In genomic region chr22:46533434-46533833, GRCh38 we compare ENCODE assay signal across 19 cellular contexts. TPM values are rescaled to one million over a fixed set of nuclear protein-coding genes. Genes with fewer than 3 reads are reported as not detected.
A peak's percentile ranks its signal among the peaks of the same experiment; 100 is the strongest.
DNase-seq lines count a peak whose midpoint lies in the region; FAIRE-seq and TF ChIP-seq lines count a peak whose summit lies in the region.
"Had no signal": no experiment of that assay in that cellular context is flagged by ENCODE, and none has a peak within 500 bp of the region (broad histone marks: within the 10 kb centered on the region; RNA-seq: fewer than 3 reads in every experiment).

No MANE protein-coding gene starts in this region.

- H3K27ac Mint-ChIP-seq in progenitor cell of endocrine pancreas (no peak overlapping the region), endothelial cell (ENCODE audit: unreplicated experiment) (no peak overlapping the region)
- H3K27ac Mint-ChIP-seq: activated naive CD4-positive, alpha-beta T cell treated with anti-CD3 and anti-CD28 coated beads, Interleukin-2, amount 50 U/mL, for 72 hours had no signal

- WGBS in suprapubic skin: 44% methylated on average over 12 of the region's 30 CpGs

- no peaks in the 10 kb centered on the region for H4K20me1 ChIP-seq in MM.1S (ENCODE audit: insufficient read depth, low read length)

- H2AFZ ChIP-seq in MM.1S (ENCODE audit: low read length): no peak overlapping the region

- no peaks in the 10 kb centered on the region for H3K9me2 ChIP-seq in MM.1S (replicated peaks; ENCODE audit: insufficient read depth, low read length)

- TF ChIP-seq CTCF in MM.1S (IDR thresholded peaks at IDR 0.05; ENCODE audit: low read length) (0 out of 2 replicates have a peak, but pooled peaks have one; percentile 5), astrocyte of the spinal cord (IDR thresholded peaks at IDR 0.05; ENCODE audit: low read depth, low read length) (no peak), kidney (IDR thresholded peaks at IDR 0.05; ENCODE audit: borderline replicate concordance, extremely low read depth, insufficient read depth) (no peak), suprapubic skin (IDR thresholded peaks at IDR 0.05) (no peak), progenitor cell of endocrine pancreas (IDR thresholded peaks at IDR 0.05; ENCODE audit: unreplicated experiment) (no peak), endothelial cell (IDR thresholded peaks at IDR 0.05; ENCODE audit: unreplicated experiment) (no peak)

- H3K4me3 ChIP-seq in MM.1S (ENCODE audit: low read length) (no peak overlapping the region), astrocyte of the spinal cord (ENCODE audit: low read depth, low read length) (peak overlapping the region; percentile 18), kidney (ENCODE audit: low read length in 2 of 2) (peak overlapping the region in 1 of 2 donors; percentile 63), suprapubic skin (peak overlapping the region; percentile 24)
- H3K4me3 ChIP-seq: mucosa of descending colon had no signal

- intact Hi-C loops in kidney (cut with DNase I): no loop called here

- peaks cover 17% of the 10 kb centered on the region for H3K36me3 Mint-ChIP-seq in progenitor cell of endocrine pancreas (ENCODE audit: insufficient read depth)
- H3K36me3 Mint-ChIP-seq in endothelial cell (ENCODE audit: low read depth, unreplicated experiment): no peaks in the 10 kb centered on the region
- H3K36me3 Mint-ChIP-seq: activated naive CD4-positive, alpha-beta T cell treated with anti-CD3 and anti-CD28 coated beads, Interleukin-2, amount 50 U/mL, for 72 hours had no signal

- no peaks in the 10 kb centered on the region for H3K9me3 Mint-ChIP-seq in progenitor cell of endocrine pancreas (ENCODE audit: low read depth)
- no peaks in the 10 kb centered on the region for H3K9me3 Mint-ChIP-seq in endothelial cell (ENCODE audit: unreplicated experiment)
- H3K9me3 Mint-ChIP-seq: activated naive CD4-positive, alpha-beta T cell treated with anti-CD3 and anti-CD28 coated beads, Interleukin-2, amount 50 U/mL, for 72 hours had no signal

- no peak for TF ChIP-seq POLR2A in suprapubic skin (IDR thresholded peaks at IDR 0.05)

- in situ Hi-C loops in astrocyte of the spinal cord (cut with HindIII; ENCODE audit: low sequenced_read_pairs): no loop called here

- H3K4me1 Mint-ChIP-seq in progenitor cell of endocrine pancreas (ENCODE audit: low read depth) (peaks cover 8% of the 10 kb centered on the region), endothelial cell (ENCODE audit: unreplicated experiment) (no peaks in the 10 kb centered on the region)

- DNase-seq in MM.1S: no peak
- no peak for DNase-seq in astrocyte of the spinal cord (ENCODE audit: low read depth, low spot score)
- peak; percentile 75 for DNase-seq in kidney
- DNase-seq in suprapubic skin (ENCODE audit: low spot score in 2 of 2): no peak
- no peak for DNase-seq in progenitor cell of endocrine pancreas (ENCODE audit: low spot score, unreplicated experiment)
- DNase-seq in endothelial cell (ENCODE audit: low spot score): no peak
- DNase-seq in NCI-H1436 treated with DMSO at 0.1 percent for 48 hours (lab: John Stamatoyannopoulos, UW): no peak
- DNase-seq: activated CD4-positive, alpha-beta T cell treated with anti-CD3 and anti-CD28 coated beads, Interleukin-2, amount 50 U/mL, for 48 hours; activated T-cell treated with anti-CD3 and anti-CD28 coated beads, Interleukin-2, amount 50 U/mL, for 1 hour; dermis blood vessel endothelial cell; DMS 273 treated with DMSO at 0.1 percent for 48 hours; islet precursor cell; mucosa of descending colon; NCI-H1930; NCI-H526 treated with DMSO at 0.1 percent for 48 hours; nucleus accumbens; stimulated activated CD4-positive, alpha-beta T cell treated with anti-CD3 and anti-CD28 coated beads, Interleukin-2, amount 100 ng/mL, for 24 hours had no signal

- H3K9me3 ChIP-seq in MM.1S (replicated peaks; ENCODE audit: insufficient read depth, low read length) (no peaks in the 10 kb centered on the region), kidney (ENCODE audit: control insufficient read depth in 1 of 2, low read length in 2 of 2) (no peaks in the 10 kb centered on the region), suprapubic skin (no peaks in the 10 kb centered on the region)
- H3K9me3 ChIP-seq: mucosa of descending colon had no signal

- H3K9ac ChIP-seq in MM.1S (ENCODE audit: low read length) (no peak overlapping the region), kidney (ENCODE audit: low read length in 2 of 2) (peak overlapping the region in 1 of 2 donors; percentile 34)

- peaks cover 29% of the 10 kb centered on the region for H3K27me3 ChIP-seq in MM.1S (replicated peaks; ENCODE audit: insufficient read depth, low read length)
- peaks cover 25% of the 10 kb centered on the region for H3K27me3 ChIP-seq in suprapubic skin

- H3F3A ChIP-seq in MM.1S (ENCODE audit: insufficient read depth, low read length): no peaks in the 10 kb centered on the region

- no peak for TF ChIP-seq EP300 in suprapubic skin (IDR thresholded peaks at IDR 0.05)

- no peak overlapping the region for H3K27ac ChIP-seq in MM.1S (ENCODE audit: low read length)
- no peak overlapping the region for H3K27ac ChIP-seq in kidney (ENCODE audit: low read depth in 2 of 2, low read length in 2 of 2)
- no peak overlapping the region for H3K27ac ChIP-seq in suprapubic skin

- H3K4me1 ChIP-seq in MM.1S (ENCODE audit: low read length) (no peaks in the 10 kb centered on the region), kidney (ENCODE audit: control insufficient read depth in 1 of 2, insufficient read depth in 1 of 2, low read depth in 1 of 2, low read length in 2 of 2) (peaks cover 0 to 10% of the 10 kb centered on the region in 2 donors), suprapubic skin (peaks cover 40% of the 10 kb centered on the region)

- no peaks in the 10 kb centered on the region for H3K79me2 ChIP-seq in MM.1S (ENCODE audit: low read length)

- H3K4me3 Mint-ChIP-seq in progenitor cell of endocrine pancreas (ENCODE audit: low read depth) (no peak overlapping the region), endothelial cell (ENCODE audit: unreplicated experiment) (no peak overlapping the region)

- no peak overlapping the region for H3K4me2 ChIP-seq in MM.1S (ENCODE audit: low read depth, low read length)

- H3K27me3 Mint-ChIP-seq in progenitor cell of endocrine pancreas (peaks cover 28% of the 10 kb centered on the region), endothelial cell (ENCODE audit: unreplicated experiment) (peaks cover 9% of the 10 kb centered on the region)

- no peak for FAIRE-seq in kidney (lab: Jason Lieb, UNC)
- FAIRE-seq: GM12892 had no signal

- H3K36me3 ChIP-seq in MM.1S (replicated peaks; ENCODE audit: insufficient read depth, low read length) (no peaks in the 10 kb centered on the region), kidney (ENCODE audit: control insufficient read depth in 1 of 2, insufficient read depth in 2 of 2, low read length in 2 of 2) (peaks cover 0 to 9% of the 10 kb centered on the region in 2 donors), suprapubic skin (no peaks in the 10 kb centered on the region)

RNA-seq across cellular contexts. Expression of gene CELSR1, which starts 4.0 kb away (rescaled TPM):
- total RNA-seq in kidney (49.9 TPM), suprapubic skin (100 to 1,000 TPM in 1 of 4 donors, 10 to 100 TPM in 3; 75.6 to 102 (median 77.5) TPM), progenitor cell of endocrine pancreas (20.9 and 21.0 TPM in 2 replicates), endothelial cell (ENCODE audit: unreplicated experiment) (7.7 TPM)
- 15.7 TPM for polyA plus RNA-seq in kidney (ENCODE audit: insufficient read depth, low read depth, low replicate concordance)
